8 cellular contexts compared by ENCODE assay signal in genomic region chr11:18720811-18721575, GRCh38. TPM values are rescaled to one million over a fixed set of nuclear protein-coding genes. Genes with fewer than 3 reads are reported as not detected.
A peak's percentile ranks its signal among the peaks of the same experiment; 100 is the strongest.
DNase-seq lines count a peak whose midpoint lies in the region; ATAC-seq, FAIRE-seq and TF ChIP-seq lines count a peak whose summit lies in the region.

No MANE protein-coding gene starts in this region.

- no peak for TF ChIP-seq CTCF in MM.1S (IDR thresholded peaks at IDR 0.05; ENCODE audit: low read length)
- no peak for TF ChIP-seq CTCF in kidney (IDR thresholded peaks at IDR 0.05; ENCODE audit: borderline replicate concordance, extremely low read depth, insufficient read depth)

- H4K20me1 ChIP-seq in MM.1S (ENCODE audit: insufficient read depth, low read length), result no peaks in the 10 kb centered on the region

- H3K79me2 ChIP-seq in MM.1S (ENCODE audit: low read length), result no peaks in the 10 kb centered on the region

- peak overlapping the region; percentile 37; the same call in 1 of the 2 replicates for H3K9ac ChIP-seq in MM.1S (ENCODE audit: low read length)
- H3K9ac ChIP-seq in kidney (ENCODE audit: low read length in 2 of 2), result peak overlapping the region; percentile 65 to 77

- H2AFZ ChIP-seq in MM.1S (ENCODE audit: low read length), result peak overlapping the region; percentile 99

- H3F3A ChIP-seq in MM.1S (ENCODE audit: insufficient read depth, low read length), result peaks cover 7% of the 10 kb centered on the region; the same call in 1 of the 2 replicates

- intact Hi-C loops in kidney (cut with DNase I), result no loop called here

- no peaks in the 10 kb centered on the region; the same call in 1 of the 2 replicates for H3K27me3 ChIP-seq in MM.1S (replicated peaks; ENCODE audit: insufficient read depth, low read length)

- H3K4me1 ChIP-seq in MM.1S (ENCODE audit: low read length) (no peaks in the 10 kb centered on the region), kidney (ENCODE audit: control insufficient read depth in 1 of 2, insufficient read depth in 1 of 2, low read depth in 1 of 2, low read length in 2 of 2) (peaks cover 0 to 13% of the 10 kb centered on the region in 2 donors)

- ATAC-seq in GM21529 (IDR thresholded peaks at IDR 0.05; ENCODE audit: unreplicated experiment) (peak; percentile 80), HG03457 (IDR thresholded peaks at IDR 0.05; ENCODE audit: unreplicated experiment) (no peak)

- H3K4me2 ChIP-seq in MM.1S (ENCODE audit: low read depth, low read length), result peak overlapping the region; percentile 99

- H3K36me3 ChIP-seq in MM.1S (replicated peaks; ENCODE audit: insufficient read depth, low read length) (no peaks in the 10 kb centered on the region), kidney (ENCODE audit: control insufficient read depth in 1 of 2, insufficient read depth in 2 of 2, low read length in 2 of 2) (no peaks in the 10 kb centered on the region)

- no peaks in the 10 kb centered on the region for H3K9me2 ChIP-seq in MM.1S (replicated peaks; ENCODE audit: insufficient read depth, low read length)

- DNase-seq in DMS114 treated with DMSO at 0.1 percent for 48 hours (lab: John Stamatoyannopoulos, UW; ENCODE audit: unreplicated experiment) (peak; percentile 59), MM.1S (peak; percentile 84), caudate nucleus (lab: John Stamatoyannopoulos, UW) (peak in 55 of 61 donors; percentile 23 to 88 (median 64)), kidney (peak; percentile 94)
- peak; percentile 48 to 76 (median 60) for DNase-seq in activated CD4-positive, CD25-positive, alpha-beta regulatory T cell (lab: John Stamatoyannopoulos, UW)
- peak; percentile 44 to 74 (median 72) for DNase-seq in stimulated activated CD4-positive, alpha-beta T cell treated with anti-CD3 and anti-CD28 coated beads, Interleukin-12 subunit alpha, Interleukin-12 subunit beta, amount 100 ng/mL, for 48 hours (ENCODE audit: low read depth in 2 of 3, low spot score in 1 of 3)

- no peak for FAIRE-seq in kidney (lab: Jason Lieb, UNC)

- peak overlapping the region; percentile 4; the same call in 1 of the 2 replicates for H3K27ac ChIP-seq in MM.1S (ENCODE audit: low read length)
- peak overlapping the region; percentile 44 for H3K27ac ChIP-seq in caudate nucleus (ENCODE audit: low read depth, low read length)
- H3K27ac ChIP-seq in kidney (ENCODE audit: low read depth in 2 of 2, low read length in 2 of 2), result no peak overlapping the region

- H3K4me3 ChIP-seq in MM.1S (ENCODE audit: low read length) (peak overlapping the region; percentile 79), kidney (ENCODE audit: low read length in 2 of 2) (peak overlapping the region; percentile 69 to 79)

- H3K9me3 ChIP-seq in MM.1S (replicated peaks; ENCODE audit: insufficient read depth, low read length), result no peaks in the 10 kb centered on the region
- H3K9me3 ChIP-seq in kidney (ENCODE audit: control insufficient read depth in 1 of 2, low read length in 2 of 2), result no peaks in the 10 kb centered on the region

RNA-seq across cellular contexts. Expression of gene IGSF22, which starts 5.0 kb away (rescaled TPM):
- total RNA-seq in kidney, result 2.5 TPM
- polyA plus RNA-seq in kidney (ENCODE audit: insufficient read depth, low read depth, low replicate concordance), result 2.8 TPM

RNA-seq across cellular contexts. Expression of gene TMEM86A, which starts 22.4 kb away (rescaled TPM):
- total RNA-seq in kidney, result 7.4 TPM
- 17.1 TPM for polyA plus RNA-seq in kidney (ENCODE audit: insufficient read depth, low read depth, low replicate concordance)

Comparison
In these comparisons a context has a peak if more than half of its experiments do, and no peak if none do; other contexts are left out.
1. H3K27ac ChIP-seq: peak in MM.1S (single experiment) and caudate nucleus (single experiment); none in kidney (0 of 2).
2. Peak in every context shown above with its lines, with median percentiles within 50 percentile points of each other: DNase-seq.